ENCODE assay signal across 11 cellular contexts in genomic region chr11:9120659-9121350, GRCh38. TPM values are rescaled to one million over a fixed set of nuclear protein-coding genes. Genes with fewer than 3 reads are reported as not detected.
DNase-seq lines count a peak whose midpoint lies in the region; TF ChIP-seq lines count a peak whose summit lies in the region.
"Had no signal": no experiment of that assay in that cellular context is flagged by ENCODE, and none has a peak within 500 bp of the region (broad histone marks: within the 10 kb centered on the region; RNA-seq: fewer than 3 reads in every experiment).

No MANE protein-coding gene starts in this region.

- no peak overlapping the region for H3K4me3 ChIP-seq in epithelial cell of proximal tubule (ENCODE audit: low read depth, low read length)
- H3K4me3 ChIP-seq in parathyroid adenoma (ENCODE audit: low read depth, low read length), result no peak overlapping the region
- H3K4me3 ChIP-seq: spleen had no signal

- DNase-seq in NCI-H82 (lab: John Stamatoyannopoulos, UW) (peak; percentile 66), NCI-H82 treated with DMSO at 0.1 percent for 48 hours (lab: John Stamatoyannopoulos, UW; ENCODE audit: unreplicated experiment) (no peak), NCI-H526 treated with DMSO at 0.1 percent for 48 hours (lab: John Stamatoyannopoulos, UW) (peak; percentile 12), epithelial cell of proximal tubule (ENCODE audit: low read depth) (no peak), substantia nigra (lab: John Stamatoyannopoulos, UW) (no peak), NCI-H345 (lab: John Stamatoyannopoulos, UW) (no peak), DMS153 (lab: John Stamatoyannopoulos, UW) (no peak)
- DNase-seq: activated CD4-positive, CD25-positive, alpha-beta regulatory T cell treated with anti-CD3 and anti-CD28 coated beads, Interleukin-2, amount 50 U/mL, for 72 hours; activated naive CD4-positive, alpha-beta T cell treated with anti-CD3 and anti-CD28 coated beads, Interleukin-2, amount 10 ng/mL, durations not matched to agents 7 days and 5 days; spleen had no signal

- no peaks in the 10 kb centered on the region for H3K36me3 ChIP-seq in parathyroid adenoma (ENCODE audit: control insufficient read depth, insufficient read depth, low read length)
- H3K36me3 ChIP-seq: spleen had no signal

- no peaks in the 10 kb centered on the region for H3K9me3 ChIP-seq in parathyroid adenoma (ENCODE audit: control insufficient read depth, low read length)
- H3K9me3 ChIP-seq: spleen had no signal

- H3K27me3 ChIP-seq in parathyroid adenoma (ENCODE audit: control insufficient read depth, insufficient read depth, low read length), result no peaks in the 10 kb centered on the region
- H3K27me3 ChIP-seq: spleen had no signal

- TF ChIP-seq CTCF in epithelial cell of proximal tubule (conservative IDR thresholded peaks at IDR 0.05; ENCODE audit: low read depth, low read length) (peak; percentile 46), parathyroid adenoma (IDR thresholded peaks at IDR 0.05) (peak; percentile 47)

- no peak overlapping the region for H3K9ac ChIP-seq in parathyroid adenoma

- no peaks in the 10 kb centered on the region for H3K4me1 ChIP-seq in parathyroid adenoma
- H3K4me1 ChIP-seq: spleen had no signal

- no peak overlapping the region for H3K4me2 ChIP-seq in parathyroid adenoma (ENCODE audit: low read length)

- H3K27ac ChIP-seq in parathyroid adenoma (no peak overlapping the region), substantia nigra (ENCODE audit: low read depth, low read length, poor library complexity, severe bottlenecking) (no peak overlapping the region)
- H3K27ac ChIP-seq: spleen had no signal

- H3K79me2 ChIP-seq in parathyroid adenoma, result no peaks in the 10 kb centered on the region

- peak overlapping the region; percentile 60 for H2AFZ ChIP-seq in parathyroid adenoma

RNA-seq across cellular contexts. Expression of gene SCUBE2, which starts 29.4 kb away (rescaled TPM):
- 0.17 and 0.43 TPM in 2 replicates for total RNA-seq in epithelial cell of proximal tubule

Comparison
In these comparisons a context has a peak if more than half of its experiments do, and no peak if none do; other contexts are left out.
1. DNase-seq: peak in NCI-H82 (single experiment) and NCI-H526 treated with DMSO at 0.1 percent for 48 hours (single experiment); none in NCI-H82 treated with DMSO at 0.1 percent for 48 hours (single experiment), epithelial cell of proximal tubule (single experiment), substantia nigra (0 of 49), NCI-H345 (single experiment) and DMS153 (single experiment).